In the genomic region with DNA sequence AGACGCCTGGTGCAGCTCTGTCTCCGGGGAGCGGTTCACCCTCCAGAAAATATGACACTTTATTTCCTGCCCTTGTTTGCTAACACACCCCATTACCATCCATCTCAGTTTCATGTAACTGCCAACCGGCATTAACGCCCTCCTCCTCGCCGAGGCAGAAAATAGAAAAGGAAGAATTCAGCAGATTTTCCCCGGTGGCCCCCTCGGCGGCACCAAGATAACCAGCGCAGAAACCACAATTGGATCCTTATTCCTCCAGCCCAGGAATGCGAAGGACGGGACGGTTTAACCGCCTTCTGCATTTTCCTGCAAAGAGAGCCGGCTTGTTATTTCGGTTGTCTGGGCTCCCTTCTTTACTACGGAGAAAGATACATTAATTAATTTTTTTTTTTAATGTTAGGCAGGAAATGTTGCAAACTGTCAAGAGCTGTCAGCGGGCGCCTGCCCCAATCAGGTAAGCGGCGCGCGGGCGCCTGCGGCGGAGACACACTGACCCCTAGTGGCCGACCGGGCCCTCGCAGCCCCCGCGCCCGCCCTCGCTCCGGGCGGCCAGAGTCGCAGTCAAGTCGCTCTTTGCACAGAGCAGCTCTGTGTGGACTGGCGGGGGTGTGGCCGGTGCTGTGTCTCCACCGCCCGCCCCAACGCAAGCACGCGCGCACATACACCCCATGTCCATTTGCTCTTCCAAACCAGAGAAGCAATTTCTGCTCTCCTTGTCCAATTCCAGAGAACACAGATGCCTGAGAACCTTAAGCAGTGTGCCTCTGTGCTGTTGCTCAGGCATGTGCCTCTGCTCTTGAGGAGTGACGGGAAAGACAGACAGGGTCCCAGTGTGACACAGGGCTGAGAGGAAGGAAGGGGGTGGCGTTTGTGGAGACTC, we compare ENCODE assay signal across 8 cellular contexts. TPM values are rescaled to one million over a fixed set of nuclear protein-coding genes. Genes with fewer than 3 reads are reported as not detected.
DNase-seq lines count a peak whose midpoint lies in the region; ATAC-seq and TF ChIP-seq lines count a peak whose summit lies in the region.

No MANE protein-coding gene starts in this region.

- H3K36me3 ChIP-seq in BE2C (no peaks in the 10 kb centered on the region), colonic mucosa (no peaks in the 10 kb centered on the region), liver (ENCODE audit: control insufficient read depth in 4 of 4, insufficient read depth in 3 of 4, low read depth in 1 of 4, low read length in 3 of 4) (no peaks in the 10 kb centered on the region)

- H3K27me3 ChIP-seq in BE2C (peaks cover 18% of the 10 kb centered on the region), colonic mucosa (no peaks in the 10 kb centered on the region), liver (ENCODE audit: control insufficient read depth in 4 of 4, insufficient read depth in 4 of 4, low read length in 3 of 4) (peaks cover 0 to 2% (median 0%) of the 10 kb centered on the region in 4 donors)

- DNase-seq in BE2C (peak; percentile 73), NCI-H446 (lab: John Stamatoyannopoulos, UW) (peak; percentile 16 to 71), colonic mucosa (peak; percentile 79)
- peak; percentile 81 to 82 for DNase-seq in activated CD4-positive, alpha-beta T cell treated with anti-CD3 and anti-CD28 coated beads for 4 hours
- DNase-seq in stimulated activated CD4-positive, alpha-beta T cell treated with anti-CD3 and anti-CD28 coated beads, Interleukin-4, amount 100 ng/mL, for 24 hours: peak; percentile 85

- peak; percentile 91 for ATAC-seq in GM19043 (IDR thresholded peaks at IDR 0.05; ENCODE audit: low read depth, unreplicated experiment)
- peak; percentile 89 for ATAC-seq in HG03342 (IDR thresholded peaks at IDR 0.05; ENCODE audit: unreplicated experiment)

- intact Hi-C loops in colonic mucosa (cut with DNase I): loop anchor here (5.0 kb wide), 1 partner anchor 188 kb away; a partner anchor contains a TSS

- H3K9me3 ChIP-seq in BE2C: no peaks in the 10 kb centered on the region
- no peaks in the 10 kb centered on the region for H3K9me3 ChIP-seq in colonic mucosa
- H3K9me3 ChIP-seq in liver (ENCODE audit: control insufficient read depth in 4 of 4, low read length in 3 of 4): no peaks in the 10 kb centered on the region

- H3K9ac ChIP-seq in colonic mucosa (ENCODE audit: low read depth in 2 of 2, low read length in 2 of 2) (peak overlapping the region; percentile 2 to 23), liver (ENCODE audit: low read depth in 1 of 2, low read length in 2 of 2) (no peak overlapping the region)

- WGBS in liver: 3% methylated on average over 48 of the region's 48 CpGs

- TF ChIP-seq CTCF in BE2C (IDR thresholded peaks at IDR 0.05; ENCODE audit: low read depth, low read length): peak; percentile 89
- peak; percentile 100 for TF ChIP-seq CTCF in colonic mucosa (IDR thresholded peaks at IDR 0.05)
- TF ChIP-seq CTCF in liver (IDR thresholded peaks at IDR 0.05; ENCODE audit: low read depth, low read length, missing input control): peak; percentile 96

- H3K4me3 ChIP-seq in BE2C (ENCODE audit: low read depth, low read length) (peak overlapping the region; percentile 4; the same call in 1 of the 2 replicates), colonic mucosa (peak overlapping the region; percentile 6), liver (ENCODE audit: low read depth in 1 of 3, low read length in 3 of 3) (peak overlapping the region in 1 of 3 donors; percentile 34)

- no peak overlapping the region for H3K27ac ChIP-seq in colonic mucosa
- no peak overlapping the region for H3K27ac ChIP-seq in liver (ENCODE audit: low read depth in 1 of 2, low read length in 2 of 2)

- H3K4me1 ChIP-seq in BE2C (no peaks in the 10 kb centered on the region), colonic mucosa (peaks cover 4% of the 10 kb centered on the region), liver (ENCODE audit: control insufficient read depth in 4 of 4, insufficient read depth in 4 of 4, low read length in 3 of 4) (peaks cover 2 to 8% (median 4%) of the 10 kb centered on the region in 4 donors)

- TF ChIP-seq RAD21 in liver (IDR thresholded peaks at IDR 0.05): peak; percentile 81 to 82

TF ChIP-seq in liver, 16 proteins besides CTCF, POLR2A, EP300 and RAD21:
- TF ChIP-seq FOXA2 (IDR thresholded peaks at IDR 0.05): no peak

RNA-seq across cellular contexts. Expression of a gene that starts 53.6 kb away (rescaled TPM):
- not detected for polyA plus RNA-seq in BE2C (2012; ENCODE audit: insufficient read depth, insufficient read length, low read depth)
- total RNA-seq in colonic mucosa (1 to 10 TPM; 1.4 to 1.7 TPM), liver (under 1 TPM; 0.19 to 0.75 TPM)
- 1 to 10 TPM in 1 of 2 donors, under 1 TPM in 1; 0.81 to 1.4 TPM for polyA plus RNA-seq in liver

RNA-seq across cellular contexts. Expression of a gene that starts 53.8 kb away (rescaled TPM):
- polyA plus RNA-seq in BE2C (2012; ENCODE audit: insufficient read depth, insufficient read length, low read depth): 0.17 TPM
- total RNA-seq in colonic mucosa (10 to 100 TPM in 1 of 2 donors, 1 to 10 TPM in 1; 7.8 to 10.5 TPM), liver (1 to 10 TPM; 1.0 to 5.9 TPM)
- 1 to 10 TPM; 1.3 to 4.3 TPM for polyA plus RNA-seq in liver

Comparison
In these comparisons a context has a peak if more than half of its experiments do, and no peak if none do; other contexts are left out.
1. H3K9ac ChIP-seq: peak in colonic mucosa (2 of 2); none in liver (0 of 2).
2. Peak in every context shown above with its lines, with median percentiles within 50 percentile points of each other: DNase-seq and CTCF ChIP-seq.